Comparison of ENCODE assay signal across 12 cellular contexts in the genomic region with DNA sequence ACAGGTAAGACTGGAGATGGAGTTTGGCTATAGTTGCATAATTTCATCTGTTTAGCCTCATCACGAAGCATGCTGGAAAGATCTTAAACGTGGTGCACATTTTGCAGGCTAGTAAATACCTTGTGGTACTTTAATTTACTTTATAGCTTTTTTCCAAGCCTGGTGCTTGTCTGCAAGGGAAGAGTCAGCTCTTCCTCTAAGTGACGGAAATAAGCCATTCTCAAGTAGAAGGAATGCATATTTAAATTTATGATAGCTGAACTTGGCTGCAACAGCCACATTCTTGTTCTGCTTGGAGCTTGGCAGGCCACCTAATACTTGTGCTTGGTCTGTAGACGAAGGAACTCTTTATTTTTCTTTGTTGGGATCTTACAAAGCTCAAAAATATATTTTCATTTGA.
DNase-seq lines count a peak whose midpoint lies in the region; ATAC-seq and TF ChIP-seq lines count a peak whose summit lies in the region.
"Had no signal": no experiment of that assay in that cellular context is flagged by ENCODE, and none has a peak within 500 bp of the region (broad histone marks: within the 10 kb centered on the region; RNA-seq: fewer than 3 reads in every experiment).

No MANE protein-coding gene starts in this region.

- H3K36me3 Mint-ChIP-seq in CD4-positive, alpha-beta T cell (ENCODE audit: low read depth) = no peaks in the 10 kb centered on the region
- no peaks in the 10 kb centered on the region for H3K36me3 Mint-ChIP-seq in natural killer cell treated with Interleukin-12 subunit alpha and Interleukin-12 subunit beta and Interleukin-15 and Interleukin-18, amount 100 ng/mL, for 72 hours
- H3K36me3 Mint-ChIP-seq: memory B cell had no signal

- no peak overlapping the region for H3K4me3 ChIP-seq in coronary artery

- CTCF ChIA-PET in CD4-positive, alpha-beta T cell (lab: Charles Lee) = no interaction called here

- H3K27ac Mint-ChIP-seq in CD4-positive, alpha-beta T cell = no peak overlapping the region
- H3K27ac Mint-ChIP-seq in natural killer cell treated with Interleukin-12 subunit alpha and Interleukin-12 subunit beta and Interleukin-15 and Interleukin-18, amount 100 ng/mL, for 72 hours = no peak overlapping the region
- H3K27ac Mint-ChIP-seq: memory B cell had no signal

- no peaks in the 10 kb centered on the region for H3K9me3 Mint-ChIP-seq in CD4-positive, alpha-beta T cell
- no peaks in the 10 kb centered on the region for H3K9me3 Mint-ChIP-seq in natural killer cell treated with Interleukin-12 subunit alpha and Interleukin-12 subunit beta and Interleukin-15 and Interleukin-18, amount 100 ng/mL, for 72 hours
- H3K9me3 Mint-ChIP-seq: memory B cell had no signal

- no peaks in the 10 kb centered on the region for H3K9me3 ChIP-seq in CD4-positive, alpha-beta T cell (ENCODE audit: control insufficient read depth, low read length)

- no peak overlapping the region for H3K4me3 Mint-ChIP-seq in CD4-positive, alpha-beta T cell
- no peak overlapping the region for H3K4me3 Mint-ChIP-seq in natural killer cell treated with Interleukin-12 subunit alpha and Interleukin-12 subunit beta and Interleukin-15 and Interleukin-18, amount 100 ng/mL, for 72 hours
- H3K4me3 Mint-ChIP-seq: memory B cell had no signal

- intact Hi-C loops in left colon (cut with DNase I, micrococcal nuclease) = no loop called here
- intact Hi-C loops in CD4-positive, alpha-beta T cell (cut with DNase I, micrococcal nuclease) = no loop called here

- H3K4me1 ChIP-seq in foreskin keratinocyte = peaks cover 4% of the 10 kb centered on the region

- peak overlapping the region; percentile 30 to 52 for H3K27ac ChIP-seq in coronary artery
- no peak overlapping the region for H3K27ac ChIP-seq in foreskin keratinocyte
- H3K27ac ChIP-seq in CD4-positive, alpha-beta T cell (ENCODE audit: low read depth, low read length) = no peak overlapping the region

- DNase-seq in H4 (ENCODE audit: low spot score) = peak; percentile 68
- DNase-seq in coronary artery (ENCODE audit: low spot score) = no peak
- DNase-seq in left colon = peak in 1 of 2 donors; percentile 55
- DNase-seq in stromal cell of bone marrow (ENCODE audit: low read depth) = peak; percentile 66
- no peak for DNase-seq in foreskin keratinocyte
- no peak for DNase-seq in CD4-positive, alpha-beta T cell
- DNase-seq in natural killer cell treated with Interleukin-12 subunit alpha and Interleukin-12 subunit beta and Interleukin-15 and Interleukin-18, amount 100 ng/mL, for 72 hours (ENCODE audit: low spot score) = no peak
- DNase-seq: Calu3, MM.1S, NCI-H446 had no signal

- H3K27me3 ChIP-seq in foreskin keratinocyte = no peaks in the 10 kb centered on the region
- no peaks in the 10 kb centered on the region for H3K27me3 ChIP-seq in CD4-positive, alpha-beta T cell (ENCODE audit: control insufficient read depth, insufficient read depth, low read length)

- no peaks in the 10 kb centered on the region for H3K4me1 Mint-ChIP-seq in CD4-positive, alpha-beta T cell (ENCODE audit: low read depth)
- H3K4me1 Mint-ChIP-seq in natural killer cell treated with Interleukin-12 subunit alpha and Interleukin-12 subunit beta and Interleukin-15 and Interleukin-18, amount 100 ng/mL, for 72 hours (ENCODE audit: low read depth in 2 of 2) = no peaks in the 10 kb centered on the region
- H3K4me1 Mint-ChIP-seq: memory B cell had no signal

- POLR2A ChIA-PET in CD4-positive, alpha-beta T cell (lab: Charles Lee) = no interaction called here

- H3K27me3 Mint-ChIP-seq in CD4-positive, alpha-beta T cell = no peaks in the 10 kb centered on the region
- H3K27me3 Mint-ChIP-seq in natural killer cell treated with Interleukin-12 subunit alpha and Interleukin-12 subunit beta and Interleukin-15 and Interleukin-18, amount 100 ng/mL, for 72 hours = peaks cover 6 to 9% of the 10 kb centered on the region in 2 donors
- H3K27me3 Mint-ChIP-seq: memory B cell had no signal

- ATAC-seq in left colon = peak; percentile 67
- no peak for ATAC-seq in foreskin keratinocyte
- no peak for ATAC-seq in CD4-positive, alpha-beta T cell (ENCODE audit: poor library complexity)
- no peak for ATAC-seq in GM18868 (IDR thresholded peaks at IDR 0.05; ENCODE audit: unreplicated experiment)
- ATAC-seq in natural killer cell treated with Interleukin-12 subunit alpha and Interleukin-12 subunit beta and Interleukin-15 and Interleukin-18, amount 100 ng/mL, for 72 hours = no peak

- TF ChIP-seq CTCF in coronary artery (IDR thresholded peaks at IDR 0.05) (no peak), foreskin keratinocyte (conservative IDR thresholded peaks at IDR 0.05) (no peak)
- TF ChIP-seq CTCF in CD4-positive, alpha-beta T cell (IDR thresholded peaks at IDR 0.05) = no peak

Comparison
In these comparisons a context has a peak if more than half of its experiments do, and no peak if none do; other contexts are left out.
1. DNase-seq: peak in H4 (single experiment) and stromal cell of bone marrow (single experiment); none in coronary artery (single experiment), foreskin keratinocyte (0 of 2), CD4-positive, alpha-beta T cell (0 of 10) and natural killer cell treated with Interleukin-12 subunit alpha and Interleukin-12 subunit beta and Interleukin-15 and Interleukin-18, amount 100 ng/mL, for 72 hours (single experiment).
2. H3K27ac ChIP-seq: peak in coronary artery (2 of 2); none in foreskin keratinocyte (single experiment) and CD4-positive, alpha-beta T cell (single experiment).